Comparison of ENCODE assay signal across 8 cellular contexts in genomic region chr4:155809835-155810234, GRCh38. TPM values are rescaled to one million over a fixed set of nuclear protein-coding genes. Genes with fewer than 3 reads are reported as not detected.
A peak's percentile ranks its signal among the peaks of the same experiment; 100 is the strongest.
DNase-seq lines count a peak whose midpoint lies in the region; ATAC-seq and TF ChIP-seq lines count a peak whose summit lies in the region.

No MANE protein-coding gene starts in this region.

- peaks cover 0 to 3% (median 3%) of the 10 kb centered on the region in 3 donors for H3K27me3 Mint-ChIP-seq in CD14-positive monocyte (ENCODE audit: low read depth in 3 of 3)

- H3K27ac Mint-ChIP-seq in CD14-positive monocyte, result no peak overlapping the region

- no peak overlapping the region for H3K4me3 ChIP-seq in fibroblast of pulmonary artery (replicated peaks; ENCODE audit: low read depth, low read length)

- ATAC-seq in GM18520 (IDR thresholded peaks at IDR 0.05; ENCODE audit: unreplicated experiment) (peak; percentile 96), HG02885 (IDR thresholded peaks at IDR 0.05; ENCODE audit: poor library complexity, unreplicated experiment) (peak; percentile 97), omental fat pad (ENCODE audit: low FRiP score) (peak; percentile 83)

- no peaks in the 10 kb centered on the region for H3K9me3 Mint-ChIP-seq in CD14-positive monocyte

- TF ChIP-seq CTCF in CD14-positive monocyte (IDR thresholded peaks at IDR 0.05) (peak; percentile 76), fibroblast of pulmonary artery (IDR thresholded peaks at IDR 0.05; ENCODE audit: low read length, missing control alignments) (peak; percentile 72), omental fat pad (IDR thresholded peaks at IDR 0.05) (no peak)

- no peak overlapping the region for H3K4me3 Mint-ChIP-seq in CD14-positive monocyte

- DNase-seq in CD14-positive monocyte (ENCODE audit: low spot score) (no peak), NCI-H1105 treated with DMSO at 0.1 percent for 48 hours (lab: John Stamatoyannopoulos, UW) (peak; percentile 61), SW 1271 (lab: John Stamatoyannopoulos, UW) (peak; percentile 4 to 73), fibroblast of pulmonary artery (ENCODE audit: low read depth) (peak; percentile 94), omental fat pad (ENCODE audit: low spot score) (no peak), mesenteric fat pad (ENCODE audit: low spot score) (no peak)

- intact Hi-C loops in CD14-positive monocyte (cut with micrococcal nuclease), result no loop called here

- H3K4me1 Mint-ChIP-seq in CD14-positive monocyte, result no peaks in the 10 kb centered on the region

- H3K36me3 Mint-ChIP-seq in CD14-positive monocyte, result no peaks in the 10 kb centered on the region

RNA-seq across cellular contexts. Expression of gene GUCY1B1, which starts 51.0 kb away (rescaled TPM):
- under 1 TPM; 0.72 to 0.89 TPM for polyA plus RNA-seq in CD14-positive monocyte
- 10 to 100 TPM in 1 of 4 donors, 1 to 10 TPM in 3; 5.8 to 35.5 (median 8.3) TPM for total RNA-seq in omental fat pad
- total RNA-seq in mesenteric fat pad, result 5.0 TPM

RNA-seq across cellular contexts. Expression of gene ASIC5, which starts 56.2 kb away (rescaled TPM):
- polyA plus RNA-seq in CD14-positive monocyte, result not detected
- total RNA-seq in omental fat pad (not detected), mesenteric fat pad (not detected)

Comparison
In these comparisons a context has a peak if more than half of its experiments do, and no peak if none do; other contexts are left out.
1. DNase-seq: peak in NCI-H1105 treated with DMSO at 0.1 percent for 48 hours (single experiment), SW 1271 (2 of 2) and fibroblast of pulmonary artery (single experiment); none in CD14-positive monocyte (single experiment), omental fat pad (single experiment) and mesenteric fat pad (single experiment).
2. CTCF ChIP-seq: peak in CD14-positive monocyte (single experiment) and fibroblast of pulmonary artery (single experiment); none in omental fat pad (0 of 3).
3. Peak in every context shown above with its lines, with median percentiles within 50 percentile points of each other: ATAC-seq.